ENCODE assay signal across 23 cellular contexts in the genomic region with DNA sequence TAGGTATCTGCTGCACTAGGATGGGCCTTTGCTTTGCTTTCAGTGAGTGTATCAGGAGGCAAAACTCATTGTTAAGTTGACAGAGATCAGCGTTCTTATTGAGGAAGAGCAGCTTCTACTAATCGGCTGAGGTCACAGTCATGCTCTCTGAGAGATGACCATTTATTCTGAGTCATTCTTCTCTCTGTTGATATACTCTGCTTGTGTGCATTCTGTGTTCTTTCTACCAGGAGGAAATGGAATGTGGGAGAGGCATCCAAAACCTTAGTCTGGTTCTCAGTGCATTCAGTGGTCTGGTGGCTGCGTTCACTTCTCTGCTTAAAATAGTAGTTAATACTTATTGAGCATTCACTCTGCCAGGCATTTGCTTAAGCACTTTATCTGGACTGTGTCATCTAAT.
"Had no signal": no experiment of that assay in that cellular context is flagged by ENCODE, and none has a peak within 500 bp of the region (broad histone marks: within the 10 kb centered on the region; RNA-seq: fewer than 3 reads in every experiment).

No MANE protein-coding gene starts in this region.

- H3K4me3 ChIP-seq: breast epithelium, esophagus squamous epithelium, lower lobe of right lung, psoas muscle, right lobe of liver, stomach, testis, upper lobe of right lung had no signal

- H3K27me3 ChIP-seq: esophagus squamous epithelium, right lobe of liver, stomach, testis, upper lobe of right lung had no signal

- ATAC-seq: activated T-helper 17 cell treated with anti-CD3 and anti-CD28 coated beads, Interleukin-2, amount 50 U/mL, for 72 hours; left colon; lower lobe of right lung; psoas muscle; right lobe of liver; upper lobe of right lung; WTC11 had no signal

- H3K36me3 Mint-ChIP-seq: WTC11 had no signal

- H3K4me1 Mint-ChIP-seq: activated CD4-positive, alpha-beta T cell treated with anti-CD3 and anti-CD28 coated beads, Interleukin-2, amount 10 ng/mL, durations not matched to agents 7 days and 5 days; activated T-helper 17 cell treated with anti-CD3 and anti-CD28 coated beads, Interleukin-2, amount 50 U/mL, for 72 hours; immature natural killer cell; mesothelial cell of epicardium; neural crest cell had no signal

- H3K4me3 Mint-ChIP-seq: activated CD4-positive, alpha-beta T cell treated with anti-CD3 and anti-CD28 coated beads, Interleukin-2, amount 10 ng/mL, durations not matched to agents 7 days and 5 days; activated T-helper 17 cell treated with anti-CD3 and anti-CD28 coated beads, Interleukin-2, amount 50 U/mL, for 72 hours; immature natural killer cell; mesothelial cell of epicardium; neural crest cell; WTC11 had no signal

- H3K27me3 Mint-ChIP-seq: activated CD4-positive, alpha-beta T cell treated with anti-CD3 and anti-CD28 coated beads, Interleukin-2, amount 10 ng/mL, durations not matched to agents 7 days and 5 days; activated T-helper 17 cell treated with anti-CD3 and anti-CD28 coated beads, Interleukin-2, amount 50 U/mL, for 72 hours had no signal

- FAIRE-seq: endothelial cell of umbilical vein had no signal

- DNase-seq: activated CD4-positive, alpha-beta T cell treated with anti-CD3 and anti-CD28 coated beads, Interleukin-2, amount 10 ng/mL, durations not matched to agents 7 days and 5 days; activated naive CD4-positive, alpha-beta T cell treated with Interleukin-2 at 50 U/mL for 16 hours; activated T-cell treated with anti-CD3 and anti-CD28 coated beads for 4 hours; anterior cingulate cortex; cerebellar nuclear complex; effector CD8-positive, alpha-beta T cell; esophagus squamous epithelium; immature natural killer cell; left colon; lower lobe of right lung; psoas muscle; right lobe of liver; stimulated activated CD4-positive, alpha-beta T cell treated with anti-CD3 and anti-CD28 coated beads, Interleukin-1b, Interleukin-23, amount 100 ng/mL, for 48 hours; stomach; T-helper 2 cell; testis; upper lobe of right lung had no signal

- H3K4me1 ChIP-seq: breast epithelium, esophagus squamous epithelium, lower lobe of right lung, psoas muscle, right lobe of liver, stomach, testis, upper lobe of right lung had no signal

- H3K9me3 ChIP-seq: breast epithelium, esophagus squamous epithelium, lower lobe of right lung, psoas muscle, right lobe of liver, stomach, testis, upper lobe of right lung had no signal

- H3K27ac Mint-ChIP-seq: activated CD4-positive, alpha-beta T cell treated with anti-CD3 and anti-CD28 coated beads, Interleukin-2, amount 10 ng/mL, durations not matched to agents 7 days and 5 days; activated T-helper 17 cell treated with anti-CD3 and anti-CD28 coated beads, Interleukin-2, amount 50 U/mL, for 72 hours; immature natural killer cell; mesothelial cell of epicardium; WTC11 had no signal

- H3K27ac ChIP-seq: breast epithelium, esophagus squamous epithelium, lower lobe of right lung, psoas muscle, right lobe of liver, stomach, testis, upper lobe of right lung had no signal

- H3K36me3 ChIP-seq: breast epithelium, esophagus squamous epithelium, lower lobe of right lung, right lobe of liver, stomach, upper lobe of right lung had no signal
